Comparison of ENCODE assay signal across 23 cellular contexts in the genomic region with DNA sequence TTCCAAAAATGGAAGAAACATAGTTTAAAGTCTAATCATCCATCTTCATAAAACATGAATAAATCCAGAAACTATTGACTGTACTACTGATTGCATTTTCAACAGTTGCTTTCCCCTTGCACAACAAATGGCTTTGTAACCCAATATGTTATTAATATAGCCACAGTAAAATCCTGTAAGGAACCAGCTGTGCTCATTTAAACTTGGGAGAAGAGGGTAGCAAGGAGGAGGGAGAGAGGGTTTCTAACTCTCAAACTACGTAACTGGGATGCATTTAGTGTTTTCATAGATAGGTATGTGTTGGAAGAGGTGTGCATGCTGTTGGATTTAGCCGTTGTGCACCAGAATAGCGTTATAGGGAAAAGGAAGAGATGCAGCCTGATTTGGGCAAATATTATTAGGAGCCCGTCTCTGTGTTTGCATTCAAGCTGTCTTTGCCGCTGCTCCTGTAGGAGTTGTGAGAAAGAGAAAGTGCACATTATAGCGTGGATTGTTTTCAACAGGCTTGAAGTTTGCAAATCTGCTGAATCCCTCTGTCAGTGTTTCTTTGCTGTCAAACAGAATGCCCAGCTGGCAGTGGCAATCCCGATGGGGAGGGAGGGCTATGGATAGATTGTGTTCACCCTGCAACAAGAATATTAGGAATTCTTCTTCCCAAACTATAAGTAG. TPM values are rescaled to one million over a fixed set of nuclear protein-coding genes. Genes with fewer than 3 reads are reported as not detected.
DNase-seq lines count a peak whose midpoint lies in the region; ATAC-seq and TF ChIP-seq lines count a peak whose summit lies in the region.
"Had no signal": no experiment of that assay in that cellular context is flagged by ENCODE, and none has a peak within 500 bp of the region (broad histone marks: within the 10 kb centered on the region; RNA-seq: fewer than 3 reads in every experiment).

No MANE protein-coding gene starts in this region.

- no peaks in the 10 kb centered on the region for H3K79me2 ChIP-seq in OCI-LY7 (ENCODE audit: insufficient read depth, low read depth, low read length)
- H3K79me2 ChIP-seq in smooth muscle cell (ENCODE audit: low read depth) = no peaks in the 10 kb centered on the region

- H3K9me3 ChIP-seq in KOPT-K1 (ENCODE audit: insufficient read depth, low read length, poor library complexity, severe bottlenecking) = no peaks in the 10 kb centered on the region
- H3K9me3 ChIP-seq in OCI-LY7 (ENCODE audit: low read length) = no peaks in the 10 kb centered on the region
- no peaks in the 10 kb centered on the region for H3K9me3 ChIP-seq in skeletal muscle satellite cell (replicated peaks; ENCODE audit: low read length)
- no peaks in the 10 kb centered on the region for H3K9me3 ChIP-seq in smooth muscle cell (replicated peaks; ENCODE audit: low read depth)
- H3K9me3 ChIP-seq: ascending aorta, right atrium auricular region, vagina had no signal

- peaks cover 24% of the 10 kb centered on the region for H3K36me3 ChIP-seq in KOPT-K1 (ENCODE audit: insufficient read depth, low read length)
- H3K36me3 ChIP-seq in OCI-LY7 (ENCODE audit: insufficient read depth, low read length) = no peaks in the 10 kb centered on the region
- H3K36me3 ChIP-seq in skeletal muscle satellite cell (ENCODE audit: insufficient read depth, low read length) = no peaks in the 10 kb centered on the region
- no peaks in the 10 kb centered on the region for H3K36me3 ChIP-seq in smooth muscle cell (ENCODE audit: low read depth)
- H3K36me3 ChIP-seq: ascending aorta, right atrium auricular region, vagina had no signal

- H4K20me1 ChIP-seq in OCI-LY7 (ENCODE audit: insufficient read depth, low read length) (no peaks in the 10 kb centered on the region), smooth muscle cell (ENCODE audit: low read depth) (no peaks in the 10 kb centered on the region)

- DNase-seq in OCI-LY7 (ENCODE audit: low spot score) = peak; percentile 13
- DNase-seq in epithelial cell of proximal tubule (ENCODE audit: low read depth) = no peak
- DNase-seq in NCI-H1105 treated with DMSO at 0.1 percent for 48 hours (lab: John Stamatoyannopoulos, UW) = no peak
- no peak for DNase-seq in smooth muscle cell (lab: John Stamatoyannopoulos, UW; ENCODE audit: unreplicated experiment)
- no peak for DNase-seq in central memory CD4-positive, alpha-beta T cell
- DNase-seq: activated CD4-positive, alpha-beta T cell treated with anti-CD3 and anti-CD28 coated beads for 48 hours; activated naive CD4-positive, alpha-beta T cell treated with anti-CD3 and anti-CD28 coated beads, Interleukin-2, amount 50 U/mL, for 16 hours; left cardiac atrium; NCI-H1436 treated with DMSO at 0.1 percent for 48 hours; NCI-H748 treated with DMSO at 0.1 percent for 48 hours; SIG-M5 had no signal

- no peaks in the 10 kb centered on the region for H3K9me2 ChIP-seq in OCI-LY7 (ENCODE audit: insufficient read depth, low read length)

- CTCF ChIA-PET in OCI-LY7 (lab: Charles Lee; ENCODE audit: unreplicated experiment) = no interaction called here

- H3K4me3 ChIP-seq in OCI-LY7 (ENCODE audit: low read depth, low read length, poor library complexity, severe bottlenecking) = peak overlapping the region; percentile 45
- peak overlapping the region; percentile 27 for H3K4me3 ChIP-seq in epithelial cell of proximal tubule (ENCODE audit: low read depth, low read length)
- H3K4me3 ChIP-seq in skeletal muscle satellite cell (ENCODE audit: low read length) = peak overlapping the region; percentile 56
- no peak overlapping the region for H3K4me3 ChIP-seq in smooth muscle cell
- H3K4me3 ChIP-seq: ascending aorta, right atrium auricular region, vagina had no signal

- H3K4me2 ChIP-seq in OCI-LY7 (ENCODE audit: low read length) (peak overlapping the region; percentile 75), skeletal muscle satellite cell (ENCODE audit: low read length) (peak overlapping the region; percentile 74), smooth muscle cell (no peak overlapping the region)

- H3K9ac ChIP-seq in skeletal muscle satellite cell (ENCODE audit: low read depth, low read length) (peak overlapping the region; percentile 6), smooth muscle cell (ENCODE audit: low read depth) (no peak overlapping the region)

- peak overlapping the region; percentile 87 for H2AFZ ChIP-seq in OCI-LY7 (ENCODE audit: low read length)
- no peak overlapping the region for H2AFZ ChIP-seq in smooth muscle cell (ENCODE audit: low read depth)

- intact Hi-C loops in OCI-LY7 (cut with micrococcal nuclease; ENCODE audit: unreplicated experiment) = loop anchor here (1.0 kb wide), 1 partner anchor 14 kb away; no protein-coding TSS in a partner anchor

- BruUV-seq in OCI-LY7 (replicated peaks; lab: Mats Ljungman, UMichigan) = no TSS peak

- no peak for ATAC-seq in GM18505 (IDR thresholded peaks at IDR 0.05; ENCODE audit: unreplicated experiment)
- ATAC-seq: left cardiac atrium had no signal

- WGBS in smooth muscle cell (ENCODE audit: low lambda C conversion rate) = 85% methylated on average over 7 of the region's 7 CpGs

- POLR2A ChIA-PET in OCI-LY7 (lab: Charles Lee) = interaction anchor here (0.7 to 3.4 kb wide), 13 partner anchors 9 to 252 kb away, joined by 3 to 26 read pairs (median 3); no protein-coding TSS in a partner anchor

- H3K4me1 ChIP-seq in OCI-LY7 (ENCODE audit: insufficient read depth, low read length, poor library complexity, severe bottlenecking) (peaks cover 66% of the 10 kb centered on the region), skeletal muscle satellite cell (ENCODE audit: control insufficient read depth, insufficient read depth, low read length) (peaks cover 18% of the 10 kb centered on the region), smooth muscle cell (ENCODE audit: low read depth) (no peaks in the 10 kb centered on the region)
- H3K4me1 ChIP-seq: right atrium auricular region, vagina had no signal

- H3F3A ChIP-seq in smooth muscle cell (ENCODE audit: low read depth) = no peaks in the 10 kb centered on the region

- peak overlapping the region; percentile 65 for H3K27ac ChIP-seq in KOPT-K1 (ENCODE audit: low read depth, low read length, poor library complexity, severe bottlenecking)
- no peak overlapping the region for H3K27ac ChIP-seq in OCI-LY7 (ENCODE audit: low read depth, low read length, poor library complexity, severe bottlenecking)
- no peak overlapping the region for H3K27ac ChIP-seq in smooth muscle cell (ENCODE audit: low read depth)
- H3K27ac ChIP-seq: ascending aorta, C4-2B, HL-60, right atrium auricular region, vagina had no signal

- TF ChIP-seq POLR2A in GM18505 (IDR thresholded peaks at IDR 0.05; ENCODE audit: borderline replicate concordance, extremely low read depth, insufficient read depth, insufficient read length) = no peak

- TF ChIP-seq CTCF in OCI-LY7 (conservative IDR thresholded peaks at IDR 0.05; ENCODE audit: low read length) (no peak), epithelial cell of proximal tubule (conservative IDR thresholded peaks at IDR 0.05; ENCODE audit: low read depth, low read length) (no peak), smooth muscle cell (IDR thresholded peaks at IDR 0.05; ENCODE audit: borderline replicate concordance, insufficient read depth, poor library complexity, severe bottlenecking) (no peak)

- H3K27me3 ChIP-seq in skeletal muscle satellite cell (ENCODE audit: control insufficient read depth, insufficient read depth, low read length) (peaks cover 2% of the 10 kb centered on the region), smooth muscle cell (ENCODE audit: low read depth) (peaks cover 32% of the 10 kb centered on the region)
- H3K27me3 ChIP-seq: ascending aorta, right atrium auricular region, vagina had no signal

RNA-seq across cellular contexts. Expression of a gene that starts 39.4 kb away (rescaled TPM):
- total RNA-seq in OCI-LY7 (2014; rRNA removed; shearing (Covaris generic)) = 0.88 and 1.0 TPM in 2 replicates
- total RNA-seq in OCI-LY7 (2022) (1.1 and 1.3 TPM in 2 replicates), epithelial cell of proximal tubule (not detected in 2 replicates), smooth muscle cell (not detected in 2 replicates)
- total RNA-seq in skeletal muscle satellite cell (2012; rRNA removed) = under 0.01 and 4.8 TPM in 2 replicates
- polyA plus RNA-seq in smooth muscle cell = not detected in 2 replicates
- total RNA-seq: ascending aorta; left cardiac atrium; MCF 10A; right atrium auricular region; subcutaneous adipose tissue; T-helper 1 cell treated with Interleukin-12 subunit alpha and Interleukin-12 subunit beta and Interleukin-4 antibody, amounts not matched to agents 30 ng/mL and 1 ng/mL, for 36 hours; vagina had no signal
- polyA plus RNA-seq: AG04450 had no signal
